In genomic region chr15:63363292-63363691, GRCh38 we compare ENCODE assay signal across 20 cellular contexts.
"Had no signal": no experiment of that assay in that cellular context is flagged by ENCODE, and none has a peak within 500 bp of the region (broad histone marks: within the 10 kb centered on the region; RNA-seq: fewer than 3 reads in every experiment).

No MANE protein-coding gene starts in this region.

- H3K4me1 ChIP-seq: foreskin keratinocyte, sigmoid colon had no signal

- DNase-seq: activated CD4-positive, alpha-beta memory T cell treated with anti-CD3 and anti-CD28 coated beads, Interleukin-2, amount 10 ng/mL, durations not matched to agents 7 days and 5 days; activated CD4-positive, alpha-beta T cell treated with anti-CD3 and anti-CD28 coated beads for 48 hours; activated gamma-delta T cell; activated T-cell treated with anti-CD3 and anti-CD28 coated beads, Interleukin-2, amount 50 U/mL, for 72 hours; anterior cingulate cortex; body of pancreas; effector CD4-positive, alpha-beta T cell; foreskin keratinocyte; left colon; naive thymus-derived CD4-positive, alpha-beta T cell; posterior cingulate gyrus; sigmoid colon; stimulated activated CD4-positive, alpha-beta T cell treated with anti-CD3 and anti-CD28 coated beads, Interleukin-2, amount 100 ng/mL, for 48 hours; stimulated activated CD8-positive, alpha-beta memory T cell treated with anti-CD3 and anti-CD28 coated beads, Interleukin-4, amount 100 ng/mL, for 48 hours; stimulated activated naive CD4-positive, alpha-beta T cell treated with Interleukin-2 at 50 U/mL for 16 hours; upper lobe of left lung had no signal

- H3K9me3 Mint-ChIP-seq: activated CD4-positive, alpha-beta memory T cell treated with anti-CD3 and anti-CD28 coated beads, Interleukin-2, amount 10 ng/mL, durations not matched to agents 7 days and 5 days; activated naive CD4-positive, alpha-beta T cell treated with anti-CD3 and anti-CD28 coated beads, Interleukin-2, amount 50 U/mL, for 24 hours; activated T-cell treated with anti-CD3 and anti-CD28 coated beads, Interleukin-2, amount 50 U/mL, for 72 hours; dendritic cell treated with granulocyte-macrophage colony-stimulating factor and Interleukin-4, amounts not matched to agents 40 ng/mL and 50 ng/mL, for 4 days; neural crest cell had no signal

- H3K27ac Mint-ChIP-seq: activated CD4-positive, alpha-beta memory T cell treated with anti-CD3 and anti-CD28 coated beads, Interleukin-2, amount 10 ng/mL, durations not matched to agents 7 days and 5 days; activated naive CD4-positive, alpha-beta T cell treated with anti-CD3 and anti-CD28 coated beads, Interleukin-2, amount 50 U/mL, for 24 hours; activated T-cell treated with anti-CD3 and anti-CD28 coated beads, Interleukin-2, amount 50 U/mL, for 72 hours; dendritic cell treated with granulocyte-macrophage colony-stimulating factor and Interleukin-4, amounts not matched to agents 40 ng/mL and 50 ng/mL, for 4 days; naive thymus-derived CD4-positive, alpha-beta T cell had no signal

- H3K4me1 Mint-ChIP-seq: activated CD4-positive, alpha-beta memory T cell treated with anti-CD3 and anti-CD28 coated beads, Interleukin-2, amount 10 ng/mL, durations not matched to agents 7 days and 5 days; activated naive CD4-positive, alpha-beta T cell treated with anti-CD3 and anti-CD28 coated beads, Interleukin-2, amount 50 U/mL, for 24 hours had no signal

- H3K27me3 Mint-ChIP-seq: activated naive CD4-positive, alpha-beta T cell treated with anti-CD3 and anti-CD28 coated beads, Interleukin-2, amount 50 U/mL, for 24 hours had no signal

- H3K4me3 ChIP-seq: body of pancreas, sigmoid colon, thoracic aorta, upper lobe of left lung had no signal

- H3K27me3 ChIP-seq: body of pancreas, foreskin keratinocyte, sigmoid colon, upper lobe of left lung had no signal

- H3K4me3 Mint-ChIP-seq: activated CD4-positive, alpha-beta memory T cell treated with anti-CD3 and anti-CD28 coated beads, Interleukin-2, amount 10 ng/mL, durations not matched to agents 7 days and 5 days; activated naive CD4-positive, alpha-beta T cell treated with anti-CD3 and anti-CD28 coated beads, Interleukin-2, amount 50 U/mL, for 24 hours; activated T-cell treated with anti-CD3 and anti-CD28 coated beads, Interleukin-2, amount 50 U/mL, for 72 hours; dendritic cell treated with granulocyte-macrophage colony-stimulating factor and Interleukin-4, amounts not matched to agents 40 ng/mL and 50 ng/mL, for 4 days; naive thymus-derived CD4-positive, alpha-beta T cell; neural crest cell had no signal

- ATAC-seq: activated T-cell treated with anti-CD3 and anti-CD28 coated beads, Interleukin-2, amount 50 U/mL, for 72 hours; body of pancreas; foreskin keratinocyte; left colon; naive thymus-derived CD4-positive, alpha-beta T cell had no signal

- H3K27ac ChIP-seq: foreskin keratinocyte, sigmoid colon, thoracic aorta, upper lobe of left lung had no signal

- H3K9me3 ChIP-seq: body of pancreas, sigmoid colon, thoracic aorta, upper lobe of left lung had no signal

- H3K36me3 Mint-ChIP-seq: activated naive CD4-positive, alpha-beta T cell treated with anti-CD3 and anti-CD28 coated beads, Interleukin-2, amount 50 U/mL, for 24 hours; naive thymus-derived CD4-positive, alpha-beta T cell had no signal

- H3K36me3 ChIP-seq: sigmoid colon, thoracic aorta, upper lobe of left lung had no signal
